26 cellular contexts compared by ENCODE assay signal in genomic region chr4:107648178-107648991, GRCh38.
DNase-seq lines count a peak whose midpoint lies in the region; ATAC-seq, FAIRE-seq and TF ChIP-seq lines count a peak whose summit lies in the region.
"Had no signal": no experiment of that assay in that cellular context is flagged by ENCODE, and none has a peak within 500 bp of the region (broad histone marks: within the 10 kb centered on the region; RNA-seq: fewer than 3 reads in every experiment).

No MANE protein-coding gene starts in this region.

- TF ChIP-seq CTCF in HepG2 (CRISPR knock-in tag; IDR thresholded peaks at IDR 0.05), result no peak
- no peak for TF ChIP-seq CTCF in right lobe of liver (IDR thresholded peaks at IDR 0.05)
- TF ChIP-seq CTCF in K562 (IDR thresholded peaks at IDR 0.05 in 2 of 3, conservative IDR thresholded peaks at IDR 0.05 in 1 of 3; ENCODE audit: insufficient read depth in 2 of 3, low read depth in 1 of 3, low read length in 3 of 3), result no peak
- TF ChIP-seq CTCF in lower lobe of right lung (IDR thresholded peaks at IDR 0.05), result no peak

- intact Hi-C loops in HepG2 (cut with micrococcal nuclease; ENCODE audit: unreplicated experiment), result no loop called here
- intact Hi-C loops in right lobe of liver (cut with DNase I), result no loop called here
- intact Hi-C loops in K562 (cut with micrococcal nuclease), result no loop called here
- intact Hi-C loops in activated T-helper 2 cell treated with anti-CD3 and anti-CD28 coated beads, Interferon-gamma antibody, Interleukin-2, Interleukin-4, amounts not matched to agents 10 μg/mL and 5 μg/mL and 100 μg/mL, durations not matched to agents 14 hours and 24 hours and 36 hours (cut with micrococcal nuclease), result no loop called here
- intact Hi-C loops in lower lobe of right lung (cut with DNase I), result no loop called here

- no peaks in the 10 kb centered on the region for H3K9me1 ChIP-seq in K562 (ENCODE audit: control insufficient read depth, insufficient read depth, low read length)

- BruUV-seq in HepG2 (replicated peaks; lab: Mats Ljungman, UMichigan), result no TSS peak
- no TSS peak for BruUV-seq in K562 (replicated peaks; lab: Mats Ljungman, UMichigan)

- no peak for TF ChIP-seq RAD21 in HepG2 (CRISPR knock-in tag; IDR thresholded peaks at IDR 0.05)
- TF ChIP-seq RAD21 in K562 (CRISPR knock-in tag; conservative IDR thresholded peaks at IDR 0.05 in 1 of 2, IDR thresholded peaks at IDR 0.05 in 1 of 2), result no peak

- no peak overlapping the region for H2AK5ac ChIP-seq in trophoblast cell (ENCODE audit: low read length)

- DNase-seq in HepG2 (ENCODE audit: low spot score) (no peak), right lobe of liver (no peak), K562 (ENCODE audit: extremely low read depth in 1 of 4, low spot score in 3 of 4) (no peak), trophoblast cell (no peak), amniotic stem cell (lab: John Stamatoyannopoulos, UW) (no peak), lower lobe of right lung (no peak)
- DNase-seq in activated T-helper 2 cell treated with anti-CD3 and anti-CD28 coated beads, Interferon-gamma antibody, Interleukin-2, Interleukin-4, amounts not matched to agents 10 μg/mL and 5 μg/mL and 100 μg/mL, durations not matched to agents 14 hours and 24 hours and 36 hours (ENCODE audit: low spot score), result no peak
- DNase-seq: ACHN; BE2C; Calu3; DMS79 treated with DMSO at 0.1 percent for 48 hours; GF-D8; Kasumi-1; NCI-H1092 treated with DMSO at 0.1 percent for 48 hours; NCI-H1436 treated with DMSO at 0.1 percent for 48 hours; NCI-H187 treated with DMSO at 0.1 percent for 48 hours; NCI-H2107; NCI-H524; NCI-H82; NK-92 treated with Interleukin-12 subunit alpha and Interleukin-12 subunit beta, amount 100 ng/mL, for 24 hours; PC-3 had no signal

- H2AFZ ChIP-seq in HepG2 (ENCODE audit: low read length), result no peak overlapping the region
- H2AFZ ChIP-seq in K562 (ENCODE audit: low read depth, low read length), result no peak overlapping the region
- H2AFZ ChIP-seq in trophoblast cell (ENCODE audit: insufficient read depth, low read length, poor library complexity), result no peak overlapping the region

- no peak overlapping the region for H3K18ac ChIP-seq in trophoblast cell (ENCODE audit: low read length)

- no peak overlapping the region for H3K4ac ChIP-seq in trophoblast cell (ENCODE audit: low read depth, low read length)

- H2BK120ac ChIP-seq in trophoblast cell (ENCODE audit: insufficient read depth, low read length, poor library complexity), result no peak overlapping the region

- H3K36me3 ChIP-seq in HepG2 (replicated peaks in 1 of 2; ENCODE audit: control insufficient read depth in 1 of 2, insufficient read depth in 2 of 2, low read length in 2 of 2), result peaks cover 11 to 53% of the 10 kb centered on the region in 2 experiments
- peaks cover 0 to 13% (median 2%) of the 10 kb centered on the region in 4 donors for H3K36me3 ChIP-seq in right lobe of liver
- peaks cover 13% of the 10 kb centered on the region; the same call in 1 of the 3 replicates for H3K36me3 ChIP-seq in K562 (ENCODE audit: control insufficient read depth, insufficient read depth, low read length)
- H3K36me3 ChIP-seq in trophoblast cell (ENCODE audit: control insufficient read depth in 1 of 2, insufficient read depth in 2 of 2, low read length in 2 of 2), result peaks cover 5 to 12% of the 10 kb centered on the region in 2 experiments
- H3K36me3 ChIP-seq in lower lobe of right lung, result peaks cover 20% of the 10 kb centered on the region

- H2BK12ac ChIP-seq in trophoblast cell (ENCODE audit: low read length), result no peak overlapping the region

- no peak overlapping the region for H3K27ac Mint-ChIP-seq in activated T-helper 2 cell treated with anti-CD3 and anti-CD28 coated beads, Interferon-gamma antibody, Interleukin-2, Interleukin-4, amounts not matched to agents 10 μg/mL and 5 μg/mL and 100 μg/mL, durations not matched to agents 14 hours and 24 hours and 36 hours

- no peaks in the 10 kb centered on the region for H3K27me3 ChIP-seq in HepG2 (ENCODE audit: control insufficient read depth in 1 of 2, insufficient read depth in 2 of 2, low read length in 2 of 2)
- H3K27me3 ChIP-seq in right lobe of liver, result no peaks in the 10 kb centered on the region
- no peaks in the 10 kb centered on the region for H3K27me3 ChIP-seq in K562 (ENCODE audit: control insufficient read depth in 2 of 2, insufficient read depth in 2 of 2, low read length in 2 of 2)
- H3K27me3 ChIP-seq in trophoblast cell (ENCODE audit: insufficient read depth, low read length), result no peaks in the 10 kb centered on the region
- H3K27me3 ChIP-seq in lower lobe of right lung (ENCODE audit: low read depth), result no peaks in the 10 kb centered on the region
- H3K27me3 ChIP-seq: BE2C, SJCRH30 had no signal

- WGBS in HepG2 (ENCODE audit: low lambda C conversion rate), result 95% methylated on average over 8 of the region's 8 CpGs
- WGBS in right lobe of liver (ENCODE audit: insufficient coverage, low coverage, low lambda C conversion rate, missing lambda C conversion rate), result 87% methylated on average over 7 of the region's 8 CpGs
- WGBS in K562 (ENCODE audit: insufficient coverage, low coverage, missing lambda C conversion rate), result 59% methylated on average over 8 of the region's 8 CpGs
- no CpG with 5 or more reads among the region's 8 CpGs for WGBS in trophoblast cell (ENCODE audit: extremely low coverage, insufficient coverage, insufficient read length)

- POLR2A ChIA-PET in HepG2 (lab: Yijun Ruan, JAX), result no interaction called here
- POLR2A ChIA-PET in K562 (lab: Yijun Ruan, JAX), result no interaction called here

- H3K9ac ChIP-seq in HepG2 (ENCODE audit: insufficient read depth, low read depth, low read length), result no peak overlapping the region
- no peak overlapping the region for H3K9ac ChIP-seq in K562 (ENCODE audit: insufficient read depth in 1 of 2, low read depth in 2 of 2, low read length in 2 of 2)
- no peak overlapping the region for H3K9ac ChIP-seq in trophoblast cell (ENCODE audit: low read length)

- no peaks in the 10 kb centered on the region for H3K4me1 Mint-ChIP-seq in activated T-helper 2 cell treated with anti-CD3 and anti-CD28 coated beads, Interferon-gamma antibody, Interleukin-2, Interleukin-4, amounts not matched to agents 10 μg/mL and 5 μg/mL and 100 μg/mL, durations not matched to agents 14 hours and 24 hours and 36 hours (ENCODE audit: low read depth)

- no peak overlapping the region for H3K4me2 ChIP-seq in HepG2 (ENCODE audit: low read depth, low read length)
- no peak overlapping the region for H3K4me2 ChIP-seq in K562 (ENCODE audit: insufficient read depth, low read length)
- no peak overlapping the region for H3K4me2 ChIP-seq in trophoblast cell (ENCODE audit: low read length)

- no peak overlapping the region for H3K14ac ChIP-seq in trophoblast cell (ENCODE audit: low read length)

- CTCF ChIA-PET in HepG2 (lab: Yijun Ruan, JAX; ENCODE audit: low intra/inter-chr PET ratio, low total read pairs) (no interaction called here), K562 (lab: Yijun Ruan, JAX; ENCODE audit: low intra/inter-chr PET ratio) (no interaction called here)

- TF ChIP-seq EP300 in HepG2 (IDR thresholded peaks at IDR 0.05; ENCODE audit: low read depth in 2 of 2, low read length in 2 of 2), result no peak
- TF ChIP-seq EP300 in HepG2 (CRISPR knock-in tag; IDR thresholded peaks at IDR 0.05; ENCODE audit: borderline replicate concordance), result no peak
- TF ChIP-seq EP300 in K562 (IDR thresholded peaks at IDR 0.05; ENCODE audit: low read length), result no peak

- no peak overlapping the region for H3K4me3 ChIP-seq in HepG2 (replicated peaks in 1 of 3; ENCODE audit: insufficient read depth in 1 of 3, low read depth in 2 of 3, low read length in 3 of 3)
- H3K4me3 ChIP-seq in right lobe of liver, result no peak overlapping the region
- H3K4me3 ChIP-seq in K562, result no peak overlapping the region
- H3K4me3 ChIP-seq in trophoblast cell (ENCODE audit: low read depth, low read length), result no peak overlapping the region
- no peak overlapping the region for H3K4me3 ChIP-seq in lower lobe of right lung
- H3K4me3 ChIP-seq: HAP-1, SJCRH30 had no signal

- no peak for TF ChIP-seq POLR2A in HepG2 (IDR thresholded peaks at IDR 0.05; ENCODE audit: insufficient read depth in 1 of 2, low read depth in 2 of 2, low read length in 2 of 2)
- TF ChIP-seq POLR2A in right lobe of liver (IDR thresholded peaks at IDR 0.05), result no peak
- TF ChIP-seq POLR2A in K562 (conservative IDR thresholded peaks at IDR 0.05), result no peak

- no peak overlapping the region for H4K12ac ChIP-seq in trophoblast cell (ENCODE audit: low read depth, low read length)

- H3K9me3 Mint-ChIP-seq in activated T-helper 2 cell treated with anti-CD3 and anti-CD28 coated beads, Interferon-gamma antibody, Interleukin-2, Interleukin-4, amounts not matched to agents 10 μg/mL and 5 μg/mL and 100 μg/mL, durations not matched to agents 14 hours and 24 hours and 36 hours, result no peaks in the 10 kb centered on the region

- no peak for ATAC-seq in HepG2
- no peak for ATAC-seq in right lobe of liver
- ATAC-seq in K562, result no peak
- ATAC-seq in lower lobe of right lung, result no peak
- ATAC-seq: PC-3, Right ventricle myocardium inferior had no signal

- H3K79me2 ChIP-seq in HepG2 (ENCODE audit: insufficient read depth, low read length) (peaks cover 2% of the 10 kb centered on the region), K562 (ENCODE audit: control insufficient read depth, insufficient read depth, low read length) (no peaks in the 10 kb centered on the region), trophoblast cell (ENCODE audit: control insufficient read depth, insufficient read depth, low read length, poor library complexity) (no peaks in the 10 kb centered on the region)

- H3K27me3 Mint-ChIP-seq in activated T-helper 2 cell treated with anti-CD3 and anti-CD28 coated beads, Interferon-gamma antibody, Interleukin-2, Interleukin-4, amounts not matched to agents 10 μg/mL and 5 μg/mL and 100 μg/mL, durations not matched to agents 14 hours and 24 hours and 36 hours (ENCODE audit: low read depth), result no peaks in the 10 kb centered on the region

- no peaks in the 10 kb centered on the region for H3K4me1 ChIP-seq in HepG2 (ENCODE audit: insufficient read depth, low read length)
- no peaks in the 10 kb centered on the region for H3K4me1 ChIP-seq in right lobe of liver
- no peaks in the 10 kb centered on the region for H3K4me1 ChIP-seq in K562 (replicated peaks in 1 of 2; ENCODE audit: control insufficient read depth in 2 of 2, insufficient read depth in 2 of 2, low read length in 2 of 2)
- H3K4me1 ChIP-seq in trophoblast cell (ENCODE audit: control insufficient read depth in 1 of 2, insufficient read depth in 2 of 2, low read length in 2 of 2), result peaks cover 0 to 3% of the 10 kb centered on the region in 2 experiments
- peaks cover 3% of the 10 kb centered on the region for H3K4me1 ChIP-seq in lower lobe of right lung

- peak overlapping the region; percentile 10 for H3K23ac ChIP-seq in trophoblast cell (ENCODE audit: low read length)

- H3K27ac ChIP-seq in HepG2 (ENCODE audit: extremely low read length, insufficient read depth, low read length) (no peak overlapping the region), right lobe of liver (no peak overlapping the region), K562 (ENCODE audit: extremely low read depth, low read depth, low read length) (no peak overlapping the region), trophoblast cell (ENCODE audit: low read depth, low read length) (no peak overlapping the region), lower lobe of right lung (no peak overlapping the region)
- H3K27ac ChIP-seq: 22Rv1, SJCRH30 had no signal

- no peaks in the 10 kb centered on the region for H3K79me1 ChIP-seq in trophoblast cell (ENCODE audit: low read length)

- no peak overlapping the region for H2BK5ac ChIP-seq in trophoblast cell (ENCODE audit: low read depth, low read length, poor library complexity)

- in situ Hi-C loops in HepG2 (cut with HindIII; ENCODE audit: extremely low pct_ligation_motif_present, low pct_unique_long_range_greater_than_20kb) (no loop called here), K562 (cut with MboI) (no loop called here)

- H3K36me3 Mint-ChIP-seq in activated T-helper 2 cell treated with anti-CD3 and anti-CD28 coated beads, Interferon-gamma antibody, Interleukin-2, Interleukin-4, amounts not matched to agents 10 μg/mL and 5 μg/mL and 100 μg/mL, durations not matched to agents 14 hours and 24 hours and 36 hours (ENCODE audit: low read depth), result peaks cover 30% of the 10 kb centered on the region

- no peak overlapping the region for H4K8ac ChIP-seq in trophoblast cell (ENCODE audit: low read depth, low read length)

- H4K91ac ChIP-seq in trophoblast cell (ENCODE audit: low read depth, low read length), result no peak overlapping the region

- H3K9me3 ChIP-seq in HepG2 (ENCODE audit: low read length), result no peaks in the 10 kb centered on the region
- no peaks in the 10 kb centered on the region for H3K9me3 ChIP-seq in right lobe of liver
- H3K9me3 ChIP-seq in K562 (replicated peaks; ENCODE audit: control insufficient read depth, insufficient read depth, low read depth, low read length), result no peaks in the 10 kb centered on the region
- no peaks in the 10 kb centered on the region for H3K9me3 ChIP-seq in trophoblast cell (ENCODE audit: insufficient read depth, low read depth, low read length)
- H3K9me3 ChIP-seq in lower lobe of right lung, result no peaks in the 10 kb centered on the region
- H3K9me3 ChIP-seq: BE2C, HAP-1, SJCRH30 had no signal

- no peaks in the 10 kb centered on the region for H4K20me1 ChIP-seq in HepG2 (ENCODE audit: insufficient read depth, low read length)
- no peaks in the 10 kb centered on the region for H4K20me1 ChIP-seq in K562 (replicated peaks; ENCODE audit: control insufficient read depth, insufficient read depth, low read length)

- no peak overlapping the region for H3K4me3 Mint-ChIP-seq in activated T-helper 2 cell treated with anti-CD3 and anti-CD28 coated beads, Interferon-gamma antibody, Interleukin-2, Interleukin-4, amounts not matched to agents 10 μg/mL and 5 μg/mL and 100 μg/mL, durations not matched to agents 14 hours and 24 hours and 36 hours (ENCODE audit: low read depth)

- FAIRE-seq in HepG2 (lab: Jason Lieb, UNC) (no peak), K562 (lab: Jason Lieb, UNC) (no peak)
- FAIRE-seq: GM12892 had no signal

Comparison
In these comparisons a context has a peak if more than half of its experiments do, and no peak if none do; other contexts are left out.
1. Of the 241 proteins assayed by ChIP-seq in both HepG2 and K562: peak only in HepG2: none; only in K562: MAFG; in both: MAFF and MAFK; in neither: 238.